In genomic region chr2:171922230-171923022, GRCh38 we compare ENCODE assay signal across 8 cellular contexts. TPM values are rescaled to one million over a fixed set of nuclear protein-coding genes. Genes with fewer than 3 reads are reported as not detected.
A peak's percentile ranks its signal among the peaks of the same experiment; 100 is the strongest.
DNase-seq lines count a peak whose midpoint lies in the region; ATAC-seq lines count a peak whose summit lies in the region.

Gene HAT1, plus strand, starts transcription at chr2:171922461. Its CDS starts 40 bp downstream, at chr2:171922501.

- H2AK5ac ChIP-seq in mesenchymal stem cell (ENCODE audit: low read length, severe bottlenecking), result no peak within 1 kb of the TSS

- no peak within 1 kb of the TSS for H3K14ac ChIP-seq in mesenchymal stem cell (ENCODE audit: low read length in 2 of 2)

- H3K79me1 ChIP-seq in mesenchymal stem cell (replicated peaks; ENCODE audit: low read length, poor library complexity, severe bottlenecking), result peaks cover 7% of the 10 kb centered on the region

- H3K27me3 Mint-ChIP-seq in activated CD8-positive, alpha-beta memory T cell treated with anti-CD3 and anti-CD28 coated beads, Interleukin-2, amount 10 ng/mL, durations not matched to agents 7 days and 5 days, result no peaks in the 10 kb centered on the region

- no peak within 1 kb of the TSS for H2BK120ac ChIP-seq in mesenchymal stem cell (ENCODE audit: low read depth, low read length)

- no peak within 1 kb of the TSS for H2BK15ac ChIP-seq in mesenchymal stem cell (ENCODE audit: low read depth, poor library complexity, severe bottlenecking)

- DNase-seq in COR-L47 (lab: John Stamatoyannopoulos, UW) (peak; percentile 97), HUDEP-2 (lab: John Stamatoyannopoulos, UW; ENCODE audit: unreplicated experiment in 76 of 76) (peak in 75 of 76 experiments; percentile 47 to 98 (median 94)), NT2/D1 (ENCODE audit: low read depth, low spot score) (peak; percentile 99), mesenchymal stem cell (peak; percentile 98)
- DNase-seq in activated CD8-positive, alpha-beta memory T cell treated with anti-CD3 and anti-CD28 coated beads, Interleukin-2, amount 10 ng/mL, durations not matched to agents 7 days and 5 days, result peak; percentile 98
- peak; percentile 96 for DNase-seq in stimulated activated CD8-positive, alpha-beta memory T cell treated with anti-CD3 and anti-CD28 coated beads, Interleukin-12 subunit alpha, Interleukin-12 subunit beta, amount 100 ng/mL, for 4 hours (ENCODE audit: low read depth)

- H3K27ac ChIP-seq in mesenchymal stem cell (ENCODE audit: low read length, poor library complexity, severe bottlenecking), result peak within 1 kb of the TSS; percentile 69

- H3K36me3 ChIP-seq in NT2/D1 (ENCODE audit: insufficient read depth, insufficient read length, low read length), result peaks cover 36% of the 10 kb centered on the region
- H3K36me3 ChIP-seq in endocrine pancreas (ENCODE audit: control insufficient read depth, insufficient read depth, low read length), result no peaks in the 10 kb centered on the region
- peaks cover 0 to 15% of the 10 kb centered on the region in 2 experiments for H3K36me3 ChIP-seq in mesenchymal stem cell (ENCODE audit: control insufficient read depth in 1 of 2, insufficient read depth in 2 of 2, low read depth in 1 of 2, low read length in 2 of 2)

- H4K8ac ChIP-seq in mesenchymal stem cell (ENCODE audit: low read length), result peak within 1 kb of the TSS; percentile 98

- WGBS in mesenchymal stem cell, result under 1% methylated on average over 61 of the region's 61 CpGs

- H3K9ac ChIP-seq in NT2/D1 (ENCODE audit: insufficient read length, low read depth) (peak within 1 kb of the TSS; percentile 94), endocrine pancreas (ENCODE audit: control insufficient read depth, insufficient read depth, low read length) (peak within 1 kb of the TSS; percentile 88), mesenchymal stem cell (ENCODE audit: low read length) (peak within 1 kb of the TSS; percentile 97)

- peak within 1 kb of the TSS; percentile 18 to 78 for H3K4ac ChIP-seq in mesenchymal stem cell (ENCODE audit: low read depth in 1 of 2, low read length in 2 of 2)

- peaks cover 19% of the 10 kb centered on the region for H3K36me3 Mint-ChIP-seq in activated CD8-positive, alpha-beta memory T cell treated with anti-CD3 and anti-CD28 coated beads, Interleukin-2, amount 10 ng/mL, durations not matched to agents 7 days and 5 days

- H3K4me2 ChIP-seq in mesenchymal stem cell (ENCODE audit: low read length, poor library complexity, severe bottlenecking), result peak within 1 kb of the TSS; percentile 88

- H3K9me3 Mint-ChIP-seq in activated CD8-positive, alpha-beta memory T cell treated with anti-CD3 and anti-CD28 coated beads, Interleukin-2, amount 10 ng/mL, durations not matched to agents 7 days and 5 days (ENCODE audit: low read depth), result no peaks in the 10 kb centered on the region

- H4K91ac ChIP-seq in mesenchymal stem cell (ENCODE audit: low read length), result no peak within 1 kb of the TSS

- no peaks in the 10 kb centered on the region for H3K27me3 ChIP-seq in NT2/D1 (ENCODE audit: insufficient read depth, insufficient read length)
- H3K27me3 ChIP-seq in endocrine pancreas (ENCODE audit: control insufficient read depth, insufficient read depth, low read length), result no peaks in the 10 kb centered on the region
- H3K27me3 ChIP-seq in mesenchymal stem cell (ENCODE audit: control insufficient read depth in 1 of 2, insufficient read depth in 1 of 2, low read length in 2 of 2), result no peaks in the 10 kb centered on the region

- peaks cover 37% of the 10 kb centered on the region for H3K4me1 Mint-ChIP-seq in activated CD8-positive, alpha-beta memory T cell treated with anti-CD3 and anti-CD28 coated beads, Interleukin-2, amount 10 ng/mL, durations not matched to agents 7 days and 5 days

- no peak within 1 kb of the TSS for H2BK12ac ChIP-seq in mesenchymal stem cell (ENCODE audit: low read length in 2 of 2)

- peak within 1 kb of the TSS; percentile 79 for H2AFZ ChIP-seq in mesenchymal stem cell (ENCODE audit: low read depth, low read length)

- peak within 1 kb of the TSS; percentile 96 for H3K27ac Mint-ChIP-seq in activated CD8-positive, alpha-beta memory T cell treated with anti-CD3 and anti-CD28 coated beads, Interleukin-2, amount 10 ng/mL, durations not matched to agents 7 days and 5 days

- H3K23ac ChIP-seq in mesenchymal stem cell (ENCODE audit: low read length in 2 of 2), result peak within 1 kb of the TSS in 1 of 2 experiments; percentile 46

- H3K4me3 ChIP-seq in NT2/D1 (ENCODE audit: insufficient read length, low read depth), result peak within 1 kb of the TSS; percentile 94
- H3K4me3 ChIP-seq in endocrine pancreas (ENCODE audit: control insufficient read depth, insufficient read depth, low read length), result peak within 1 kb of the TSS; percentile 86
- H3K4me3 ChIP-seq in mesenchymal stem cell (ENCODE audit: insufficient read depth in 1 of 2, low read depth in 1 of 2, low read length in 2 of 2), result peak within 1 kb of the TSS; percentile 72 to 97

- CTCF ChIA-PET in activated CD8-positive, alpha-beta memory T cell treated with anti-CD3 and anti-CD28 coated beads, Interleukin-2, amount 10 ng/mL, durations not matched to agents 7 days and 5 days (lab: Charles Lee), result interaction anchor here (0.8 to 1.9 kb wide), 7 partner anchors 11 to 205 kb away, joined by 3 to 15 read pairs (median 4); partner anchors contain the start of gene SLC25A12

- peak; percentile 98 for ATAC-seq in GM21381 (IDR thresholded peaks at IDR 0.05; ENCODE audit: unreplicated experiment)
- ATAC-seq in activated CD8-positive, alpha-beta memory T cell treated with anti-CD3 and anti-CD28 coated beads, Interleukin-2, amount 10 ng/mL, durations not matched to agents 7 days and 5 days, result peak; percentile 93

- H3K9me3 ChIP-seq in NT2/D1 (ENCODE audit: insufficient read depth, low read length) (no peaks in the 10 kb centered on the region), endocrine pancreas (ENCODE audit: control insufficient read depth, low read length) (no peaks in the 10 kb centered on the region), mesenchymal stem cell (ENCODE audit: control insufficient read depth, low read length) (no peaks in the 10 kb centered on the region)

- H2BK5ac ChIP-seq in mesenchymal stem cell (ENCODE audit: low read depth, low read length, poor library complexity, severe bottlenecking), result no peak within 1 kb of the TSS

- peak within 1 kb of the TSS; percentile 16 to 19 for H3K18ac ChIP-seq in mesenchymal stem cell (ENCODE audit: low read depth in 1 of 2, low read length in 2 of 2)

- H3K4me3 Mint-ChIP-seq in activated CD8-positive, alpha-beta memory T cell treated with anti-CD3 and anti-CD28 coated beads, Interleukin-2, amount 10 ng/mL, durations not matched to agents 7 days and 5 days, result peak within 1 kb of the TSS; percentile 99

- H3K4me1 ChIP-seq in NT2/D1 (ENCODE audit: insufficient read depth, insufficient read length) (no peaks in the 10 kb centered on the region), endocrine pancreas (ENCODE audit: control insufficient read depth, insufficient read depth, low read length) (peaks cover 11% of the 10 kb centered on the region), mesenchymal stem cell (ENCODE audit: control insufficient read depth, insufficient read depth, low read depth, low read length) (peaks cover 8% of the 10 kb centered on the region)

RNA-seq across cellular contexts. Expression of gene HAT1, which starts in this region (rescaled TPM):
- total RNA-seq in activated CD8-positive, alpha-beta memory T cell treated with anti-CD3 and anti-CD28 coated beads, Interleukin-2, amount 10 ng/mL, durations not matched to agents 7 days and 5 days, result 10 to 100 TPM; 60.2 to 70.9 TPM
- polyA plus RNA-seq in mesenchymal stem cell (2013, experiment 1 of 2), result 26.5 TPM
- polyA plus RNA-seq in mesenchymal stem cell (2013, experiment 2 of 2), result 29.2 TPM

Comparison
In these comparisons a context has a peak if more than half of its experiments do, and no peak if none do; other contexts are left out.
1. Peak in every context shown above with its lines: DNase-seq, ATAC-seq, H3K4me3 ChIP-seq and H3K27ac ChIP-seq.